1 cellular context compared by ENCODE assay signal in the genomic region with DNA sequence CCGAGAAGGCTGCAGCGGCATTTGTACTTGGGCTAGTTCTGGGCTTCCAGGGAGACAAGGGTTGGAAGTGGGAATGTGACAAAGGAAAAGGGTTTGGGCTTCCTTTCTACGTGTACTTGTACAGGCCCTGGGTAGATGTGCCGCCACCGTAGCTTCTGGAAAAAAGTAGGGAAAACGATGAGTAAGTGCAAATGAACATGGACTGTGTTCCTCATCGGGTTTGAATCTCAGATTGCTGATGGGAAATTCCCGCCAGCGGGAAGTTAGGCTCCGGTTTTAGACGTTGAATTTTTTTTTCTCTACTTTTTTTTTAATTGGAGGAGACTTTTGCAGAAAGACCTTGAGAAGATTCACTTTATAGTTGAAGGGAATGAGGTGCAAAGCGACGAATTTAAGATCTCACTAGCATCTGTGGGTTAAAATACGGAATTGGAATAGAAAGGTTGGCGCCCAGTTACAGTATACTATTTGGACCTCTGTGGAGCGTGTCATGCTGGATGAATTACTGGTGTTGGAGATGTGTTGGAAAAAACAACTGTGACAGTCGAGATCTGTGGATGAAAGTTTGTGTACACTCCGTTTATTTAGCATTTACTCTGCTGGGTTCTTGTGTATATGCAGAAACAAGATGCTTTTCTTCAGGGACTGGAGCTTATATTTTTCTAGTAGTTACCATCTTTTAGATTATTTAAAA.
A peak's percentile ranks its signal among the peaks of the same experiment; 100 is the strongest.
TF ChIP-seq lines count a peak whose summit lies in the region.

No MANE protein-coding gene starts in this region.

TF ChIP-seq in K562, 482 proteins besides CTCF, POLR2A, EP300 and RAD21:
- TF ChIP-seq, protein P1, sequence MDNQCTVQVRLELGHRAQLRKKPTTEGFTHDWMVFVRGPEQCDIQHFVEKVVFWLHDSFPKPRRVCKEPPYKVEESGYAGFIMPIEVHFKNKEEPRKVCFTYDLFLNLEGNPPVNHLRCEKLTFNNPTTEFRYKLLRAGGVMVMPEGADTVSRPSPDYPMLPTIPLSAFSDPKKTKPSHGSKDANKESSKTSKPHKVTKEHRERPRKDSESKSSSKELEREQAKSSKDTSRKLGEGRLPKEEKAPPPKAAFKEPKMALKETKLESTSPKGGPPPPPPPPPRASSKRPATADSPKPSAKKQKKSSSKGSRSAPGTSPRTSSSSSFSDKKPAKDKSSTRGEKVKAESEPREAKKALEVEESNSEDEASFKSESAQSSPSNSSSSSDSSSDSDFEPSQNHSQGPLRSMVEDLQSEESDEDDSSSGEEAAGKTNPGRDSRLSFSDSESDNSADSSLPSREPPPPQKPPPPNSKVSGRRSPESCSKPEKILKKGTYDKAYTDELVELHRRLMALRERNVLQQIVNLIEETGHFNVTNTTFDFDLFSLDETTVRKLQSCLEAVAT (IDR thresholded peaks at IDR 0.05), result peak; percentile 24 to 51; a peak in 1 of 4 replicates
- peak; percentile 34 for TF ChIP-seq ZNF316 (IDR thresholded peaks at IDR 0.05)
- TF ChIP-seq PREB (CRISPR knock-in tag; IDR thresholded peaks at IDR 0.05), result 0 out of 2 replicates have a peak, but pooled peaks have one; percentile 13
- TF ChIP-seq RB1 (IDR thresholded peaks at IDR 0.05; ENCODE audit: low read depth), result no peak
- TF ChIP-seq, protein P2, sequence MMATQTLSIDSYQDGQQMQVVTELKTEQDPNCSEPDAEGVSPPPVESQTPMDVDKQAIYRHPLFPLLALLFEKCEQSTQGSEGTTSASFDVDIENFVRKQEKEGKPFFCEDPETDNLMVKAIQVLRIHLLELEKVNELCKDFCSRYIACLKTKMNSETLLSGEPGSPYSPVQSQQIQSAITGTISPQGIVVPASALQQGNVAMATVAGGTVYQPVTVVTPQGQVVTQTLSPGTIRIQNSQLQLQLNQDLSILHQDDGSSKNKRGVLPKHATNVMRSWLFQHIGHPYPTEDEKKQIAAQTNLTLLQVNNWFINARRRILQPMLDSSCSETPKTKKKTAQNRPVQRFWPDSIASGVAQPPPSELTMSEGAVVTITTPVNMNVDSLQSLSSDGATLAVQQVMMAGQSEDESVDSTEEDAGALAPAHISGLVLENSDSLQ (IDR thresholded peaks at IDR 0.05), result peak; percentile 49
- TF ChIP-seq E2F8 (IDR thresholded peaks at IDR 0.05; ENCODE audit: low read depth, partially characterized antibody), result peak; percentile 19
- peak; percentile 2 for TF ChIP-seq KDM5B (IDR thresholded peaks at IDR 0.05; ENCODE audit: insufficient replicate concordance, low read depth, low read length)
- TF ChIP-seq JUN (IDR thresholded peaks at IDR 0.05; ENCODE audit: borderline replicate concordance, low read depth, low read length), result no peak
- 0 out of 2 replicates have a peak, but pooled peaks have one; percentile 10 for TF ChIP-seq JUN (CRISPR knock-in tag; IDR thresholded peaks at IDR 0.05; ENCODE audit: borderline replicate concordance)
- no peak for TF ChIP-seq ZNF586 (CRISPR knock-in tag; conservative IDR thresholded peaks at IDR 0.05)
- no peak for TF ChIP-seq DIDO1 (tag; IDR thresholded peaks at IDR 0.05; ENCODE audit: low read depth)
- TF ChIP-seq CBFA2T2 (conservative IDR thresholded peaks at IDR 0.05), result no peak
- TF ChIP-seq ZBTB7A (IDR thresholded peaks at IDR 0.05; ENCODE audit: borderline replicate concordance, control insufficient read depth, low read depth, low read length), result no peak
- no peak for TF ChIP-seq ZNF444 (CRISPR knock-in tag; IDR thresholded peaks at IDR 0.05)
- TF ChIP-seq MAFG (tag; conservative IDR thresholded peaks at IDR 0.05), result 0 out of 2 replicates have a peak, but pooled peaks have one; percentile 5
- no peak for TF ChIP-seq CHCHD3 (CRISPR knock-in tag; IDR thresholded peaks at IDR 0.05)
- 0 out of 2 replicates have a peak, but pooled peaks have one; percentile 26 for TF ChIP-seq FOXJ2 (tag; IDR thresholded peaks at IDR 0.05)
- no peak for TF ChIP-seq POLR2B (IDR thresholded peaks at IDR 0.05; ENCODE audit: low read depth, partially characterized antibody)
- TF ChIP-seq CHD1 (IDR thresholded peaks at IDR 0.05; ENCODE audit: low read length), result peak; percentile 12
- TF ChIP-seq OTX1 (CRISPR knock-in tag; IDR thresholded peaks at IDR 0.05), result no peak
- no peak for TF ChIP-seq CAMTA2 (CRISPR knock-in tag; conservative IDR thresholded peaks at IDR 0.05)
- TF ChIP-seq HNRNPLL (IDR thresholded peaks at IDR 0.05; ENCODE audit: low read depth, low read length, poor library complexity, severe bottlenecking), result no peak
- TF ChIP-seq NEUROD1 (IDR thresholded peaks at IDR 0.05; ENCODE audit: borderline replicate concordance, low read depth, low read length, partially characterized antibody), result no peak
- TF ChIP-seq, protein P3, sequence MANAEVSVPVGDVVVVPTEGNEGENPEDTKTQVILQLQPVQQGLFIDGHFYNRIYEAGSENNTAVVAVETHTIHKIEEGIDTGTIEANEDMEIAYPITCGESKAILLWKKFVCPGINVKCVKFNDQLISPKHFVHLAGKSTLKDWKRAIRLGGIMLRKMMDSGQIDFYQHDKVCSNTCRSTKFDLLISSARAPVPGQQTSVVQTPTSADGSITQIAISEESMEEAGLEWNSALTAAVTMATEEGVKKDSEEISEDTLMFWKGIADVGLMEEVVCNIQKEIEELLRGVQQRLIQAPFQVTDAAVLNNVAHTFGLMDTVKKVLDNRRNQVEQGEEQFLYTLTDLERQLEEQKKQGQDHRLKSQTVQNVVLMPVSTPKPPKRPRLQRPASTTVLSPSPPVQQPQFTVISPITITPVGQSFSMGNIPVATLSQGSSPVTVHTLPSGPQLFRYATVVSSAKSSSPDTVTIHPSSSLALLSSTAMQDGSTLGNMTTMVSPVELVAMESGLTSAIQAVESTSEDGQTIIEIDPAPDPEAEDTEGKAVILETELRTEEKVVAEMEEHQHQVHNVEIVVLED (CRISPR knock-in tag; IDR thresholded peaks at IDR 0.05), result no peak
- peak; percentile 32 for TF ChIP-seq MEIS2 (IDR thresholded peaks at IDR 0.05; ENCODE audit: partially characterized antibody)
- TF ChIP-seq C11orf30 (IDR thresholded peaks at IDR 0.05; ENCODE audit: low read depth), result peak; percentile 35; the same call in 1 of the 2 replicates
- no peak for TF ChIP-seq ZNF778 (CRISPR knock-in tag; IDR thresholded peaks at IDR 0.05)
- 0 out of 2 replicates have a peak, but pooled peaks have one; percentile 36 for TF ChIP-seq E2F4 (CRISPR knock-in tag; IDR thresholded peaks at IDR 0.05; ENCODE audit: low read depth)
